In the genomic region with DNA sequence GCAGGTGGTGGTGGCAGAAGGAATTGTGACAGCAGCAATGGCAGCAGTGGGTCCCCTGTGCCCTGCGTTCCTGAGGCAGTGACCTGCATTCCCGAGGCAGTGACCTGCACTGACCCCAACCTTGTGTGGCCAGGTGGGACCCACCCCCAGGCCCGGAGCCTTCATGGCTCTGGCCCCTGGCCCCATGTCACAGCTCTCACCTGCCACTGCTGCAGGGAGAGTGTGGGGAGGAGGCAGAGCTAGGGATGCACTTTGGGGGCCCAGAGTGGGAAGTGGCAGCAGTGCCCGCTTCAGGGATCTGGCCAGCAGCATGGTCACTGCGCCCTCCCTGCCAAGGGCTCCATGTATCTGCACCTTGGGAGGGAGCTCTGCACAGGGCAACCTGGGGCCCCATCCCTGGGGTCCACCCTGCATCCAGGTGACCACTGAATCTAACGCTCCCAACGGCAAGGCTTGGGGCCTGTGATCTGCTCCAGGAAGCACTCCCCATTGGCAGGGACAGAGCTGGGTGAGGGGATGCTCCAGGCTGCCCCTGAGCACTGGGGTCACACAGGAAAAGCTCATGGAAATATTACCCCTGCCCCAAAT, we compare ENCODE assay signal across 16 cellular contexts.
A peak's percentile ranks its signal among the peaks of the same experiment; 100 is the strongest.
DNase-seq lines count a peak whose midpoint lies in the region; ATAC-seq and TF ChIP-seq lines count a peak whose summit lies in the region.
"Had no signal": no experiment of that assay in that cellular context is flagged by ENCODE, and none has a peak within 500 bp of the region (broad histone marks: within the 10 kb centered on the region; RNA-seq: fewer than 3 reads in every experiment).

No MANE protein-coding gene starts in this region.

- no peak overlapping the region for H2BK15ac ChIP-seq in neuronal stem cell (ENCODE audit: low read length)

- no peak for TF ChIP-seq POLR2A in upper lobe of left lung (IDR thresholded peaks at IDR 0.05)

- H3K14ac ChIP-seq in neuronal stem cell (ENCODE audit: low read length): peak overlapping the region; percentile 40

- H4K8ac ChIP-seq in neuronal stem cell (ENCODE audit: low read depth, low read length): no peak overlapping the region

- H3K27me3 ChIP-seq in neuronal stem cell (ENCODE audit: control insufficient read depth in 3 of 3, insufficient read depth in 3 of 3, low read depth in 1 of 3, low read length in 3 of 3) (no peaks in the 10 kb centered on the region), upper lobe of left lung (no peaks in the 10 kb centered on the region)
- H3K27me3 ChIP-seq: BLaER1 treated with 17β-estradiol and CSF1 and Interleukin-3, amounts not matched to agents 10 nM and 100 nM had no signal

- peak overlapping the region; percentile 49 for H3K23ac ChIP-seq in neuronal stem cell (ENCODE audit: low read depth, low read length, poor library complexity)

- H3K27ac Mint-ChIP-seq in stimulated activated naive CD8-positive, alpha-beta T cell treated with anti-CD3 and anti-CD28 coated beads, Interleukin-15, amount 100 ng/mL, for 72 hours: no peak overlapping the region
- H3K27ac Mint-ChIP-seq: B cell; CD8-positive, alpha-beta T cell had no signal

- no peak overlapping the region for H2BK120ac ChIP-seq in neuronal stem cell (ENCODE audit: low read depth, low read length)

- H3K27ac ChIP-seq in neuronal stem cell (replicated peaks; ENCODE audit: low read length) (no peak overlapping the region), upper lobe of left lung (no peak overlapping the region)
- H3K27ac ChIP-seq: BLaER1 treated with 17β-estradiol and CSF1 and Interleukin-3, amounts not matched to agents 10 nM and 100 nM; GM23248; HL-60 had no signal

- no peak for TF ChIP-seq CTCF in upper lobe of left lung (IDR thresholded peaks at IDR 0.05)

- H3K27me3 Mint-ChIP-seq in stimulated activated naive CD8-positive, alpha-beta T cell treated with anti-CD3 and anti-CD28 coated beads, Interleukin-15, amount 100 ng/mL, for 72 hours: no peaks in the 10 kb centered on the region
- H3K27me3 Mint-ChIP-seq: B cell had no signal

- peak overlapping the region; percentile 67 for H3K18ac ChIP-seq in neuronal stem cell (ENCODE audit: low read length)

- H3K4me3 ChIP-seq in neuronal stem cell (ENCODE audit: low read length in 2 of 2) (no peak overlapping the region), upper lobe of left lung (no peak overlapping the region)
- H3K4me3 ChIP-seq: BLaER1 treated with 17β-estradiol and CSF1 and Interleukin-3, amounts not matched to agents 10 nM and 100 nM; GM23248; HAP-1 had no signal

- no peak overlapping the region for H3K4me2 ChIP-seq in neuronal stem cell (ENCODE audit: insufficient read depth, low read length, poor library complexity, severe bottlenecking)
- H3K4me2 ChIP-seq: BLaER1 treated with 17β-estradiol and CSF1 and Interleukin-3, amounts not matched to agents 10 nM and 100 nM had no signal

- ATAC-seq in stimulated activated naive CD8-positive, alpha-beta T cell treated with anti-CD3 and anti-CD28 coated beads, Interleukin-15, amount 100 ng/mL, for 72 hours: peak; percentile 33
- ATAC-seq in stimulated activated naive CD8-positive, alpha-beta T cell treated with anti-CD3 and anti-CD28 coated beads, Interleukin-15, Interleukin-2, amounts not matched to agents 100 U/mL and 50 U/mL, for 24 hours: no peak
- ATAC-seq in upper lobe of left lung (ENCODE audit: low FRiP score in 2 of 2) (peak; percentile 29 to 38), GM19328 (IDR thresholded peaks at IDR 0.05; ENCODE audit: unreplicated experiment) (no peak), GM18861 (IDR thresholded peaks at IDR 0.05; ENCODE audit: unreplicated experiment) (no peak)
- ATAC-seq: CD8-positive, alpha-beta T cell had no signal

- H2BK12ac ChIP-seq in neuronal stem cell (ENCODE audit: low read length): no peak overlapping the region

- DNase-seq in stimulated activated naive CD8-positive, alpha-beta T cell treated with anti-CD3 and anti-CD28 coated beads, Interleukin-15, amount 100 ng/mL, for 72 hours: no peak
- no peak for DNase-seq in stimulated activated naive CD8-positive, alpha-beta T cell treated with anti-CD3 and anti-CD28 coated beads, Interleukin-15, Interleukin-2, amounts not matched to agents 100 U/mL and 50 U/mL, for 24 hours
- no peak for DNase-seq in neuronal stem cell (ENCODE audit: low spot score)
- DNase-seq in upper lobe of left lung: peak in 1 of 2 donors; percentile 44
- no peak for DNase-seq in activated effector memory CD4-positive, alpha-beta T cell treated with Interleukin-2 at 50 U/mL for 16 hours
- DNase-seq: Calu3; CD8-positive, alpha-beta T cell; DMS79 treated with DMSO at 0.1 percent for 48 hours; GF-D8; GM23248 had no signal

- no peak overlapping the region for H4K91ac ChIP-seq in neuronal stem cell (ENCODE audit: low read depth, low read length, poor library complexity)

- H3K9me3 Mint-ChIP-seq in stimulated activated naive CD8-positive, alpha-beta T cell treated with anti-CD3 and anti-CD28 coated beads, Interleukin-15, amount 100 ng/mL, for 72 hours: peaks cover 8% of the 10 kb centered on the region in 2 donors

- H3K4me1 ChIP-seq in neuronal stem cell (ENCODE audit: control insufficient read depth in 2 of 2, insufficient read depth in 1 of 2, low read depth in 1 of 2, low read length in 2 of 2) (no peaks in the 10 kb centered on the region), upper lobe of left lung (no peaks in the 10 kb centered on the region)
- H3K4me1 ChIP-seq: BLaER1 treated with 17β-estradiol and CSF1 and Interleukin-3, amounts not matched to agents 10 nM and 100 nM; HAP-1 had no signal

- no peak overlapping the region for H3K4me3 Mint-ChIP-seq in stimulated activated naive CD8-positive, alpha-beta T cell treated with anti-CD3 and anti-CD28 coated beads, Interleukin-15, amount 100 ng/mL, for 72 hours
- H3K4me3 Mint-ChIP-seq: B cell; CD8-positive, alpha-beta T cell had no signal

- TF ChIP-seq EP300 in upper lobe of left lung (IDR thresholded peaks at IDR 0.05): no peak

- no peak overlapping the region for H3K9ac ChIP-seq in neuronal stem cell (ENCODE audit: low read depth, low read length, poor library complexity)
- H3K9ac ChIP-seq: BLaER1 treated with 17β-estradiol and CSF1 and Interleukin-3, amounts not matched to agents 10 nM and 100 nM; GM23248 had no signal

- no peaks in the 10 kb centered on the region for H3K36me3 ChIP-seq in neuronal stem cell (replicated peaks in 1 of 2; ENCODE audit: control insufficient read depth in 2 of 2, insufficient read depth in 2 of 2, low read length in 2 of 2)
- H3K36me3 ChIP-seq in upper lobe of left lung: no peaks in the 10 kb centered on the region
- H3K36me3 ChIP-seq: BLaER1 treated with 17β-estradiol and CSF1 and Interleukin-3, amounts not matched to agents 10 nM and 100 nM; HAP-1 had no signal

- WGBS in neuronal stem cell (ENCODE audit: extremely low coverage in 2 of 2, insufficient read length in 2 of 2, insufficient replicate concordance in 1 of 2), 2 donors: no CpG with 5 or more reads among the region's 7 CpGs
- 69 to 89% methylated on average over 5 to 7 of the region's 7 CpGs for WGBS in upper lobe of left lung, 2 donors

- H2AFZ ChIP-seq in neuronal stem cell (ENCODE audit: low read length): no peak overlapping the region
- H2AFZ ChIP-seq: GM23248 had no signal

- no peak overlapping the region for H2BK5ac ChIP-seq in neuronal stem cell (ENCODE audit: low read length)

- H3K9me3 ChIP-seq in neuronal stem cell (replicated peaks in 1 of 2; ENCODE audit: control insufficient read depth in 2 of 2, insufficient read depth in 1 of 2, low read depth in 1 of 2, low read length in 2 of 2): no peaks in the 10 kb centered on the region
- no peaks in the 10 kb centered on the region for H3K9me3 ChIP-seq in upper lobe of left lung
- H3K9me3 ChIP-seq: HAP-1 had no signal

- no peak overlapping the region for H2AK5ac ChIP-seq in neuronal stem cell (ENCODE audit: low read depth, low read length)

- H3K4ac ChIP-seq in neuronal stem cell (ENCODE audit: low read length): peak overlapping the region; percentile 23

- H3K4me1 Mint-ChIP-seq in stimulated activated naive CD8-positive, alpha-beta T cell treated with anti-CD3 and anti-CD28 coated beads, Interleukin-15, amount 100 ng/mL, for 72 hours: no peaks in the 10 kb centered on the region
- H3K4me1 Mint-ChIP-seq: B cell had no signal

- no peaks in the 10 kb centered on the region for H3K79me1 ChIP-seq in neuronal stem cell (ENCODE audit: low read depth, low read length)

Comparison
In these comparisons a context has a peak if more than half of its experiments do, and no peak if none do; other contexts are left out.
1. ATAC-seq: peak in stimulated activated naive CD8-positive, alpha-beta T cell treated with anti-CD3 and anti-CD28 coated beads, Interleukin-15, amount 100 ng/mL, for 72 hours (single experiment) and upper lobe of left lung (2 of 2); none in stimulated activated naive CD8-positive, alpha-beta T cell treated with anti-CD3 and anti-CD28 coated beads, Interleukin-15, Interleukin-2, amounts not matched to agents 100 U/mL and 50 U/mL, for 24 hours (single experiment), GM19328 (single experiment) and GM18861 (single experiment).